ENCODE assay signal across 16 cellular contexts in genomic region chr4:61934201-61934600, GRCh38.
"Had no signal": no experiment of that assay in that cellular context is flagged by ENCODE, and none has a peak within 500 bp of the region (broad histone marks: within the 10 kb centered on the region; RNA-seq: fewer than 3 reads in every experiment).

No MANE protein-coding gene starts in this region.

- H3K4me1 ChIP-seq: gastrocnemius medialis, heart right ventricle, stomach had no signal

- DNase-seq: cortex of kidney; dorsolateral prefrontal cortex; effector CD8-positive, alpha-beta T cell; gastrocnemius medialis; heart right ventricle; kidney glomerular epithelial cell; naive thymus-derived CD4-positive, alpha-beta T cell; posterior cingulate gyrus; stimulated activated CD4-positive, alpha-beta T cell treated with anti-CD3 and anti-CD28 coated beads, Interleukin-2, amount 100 ng/mL, for 24 hours; stimulated activated CD4-positive, alpha-beta T cell treated with anti-CD3 and anti-CD28 coated beads, Interleukin-4, amount 100 ng/mL, for 4 hours; stimulated activated naive B cell treated with anti-CD40 and anti-IgM and Interleukin-4, amounts not matched to agents 10 μg/mL and 1 μg/mL and 100 μg/mL, for 72 hours; stomach; trophoblast cell had no signal

- FAIRE-seq: islet of Langerhans had no signal

- H3K27me3 ChIP-seq: dorsolateral prefrontal cortex, gastrocnemius medialis, heart right ventricle, neutrophil, stomach had no signal

- H3K36me3 Mint-ChIP-seq: naive thymus-derived CD4-positive, alpha-beta T cell; stimulated activated naive B cell treated with anti-CD40 and anti-IgM and Interleukin-4, amounts not matched to agents 10 μg/mL and 1 μg/mL and 100 μg/mL, for 72 hours had no signal

- H3K36me3 ChIP-seq: gastrocnemius medialis, heart right ventricle, neutrophil, stomach had no signal

- H3K27me3 Mint-ChIP-seq: naive thymus-derived CD4-positive, alpha-beta T cell; stimulated activated naive B cell treated with anti-CD40 and anti-IgM and Interleukin-4, amounts not matched to agents 10 μg/mL and 1 μg/mL and 100 μg/mL, for 72 hours had no signal

- H3K4me1 Mint-ChIP-seq: stimulated activated naive B cell treated with anti-CD40 and anti-IgM and Interleukin-4, amounts not matched to agents 10 μg/mL and 1 μg/mL and 100 μg/mL, for 72 hours had no signal

- H3K4me3 Mint-ChIP-seq: naive thymus-derived CD4-positive, alpha-beta T cell; stimulated activated naive B cell treated with anti-CD40 and anti-IgM and Interleukin-4, amounts not matched to agents 10 μg/mL and 1 μg/mL and 100 μg/mL, for 72 hours had no signal

- H3K4me3 ChIP-seq: gastrocnemius medialis, heart right ventricle, stomach had no signal

- ATAC-seq: gastrocnemius medialis; heart right ventricle; naive thymus-derived CD4-positive, alpha-beta T cell; sciatic nerve; stimulated activated naive B cell treated with anti-CD40 and anti-IgM and Interleukin-4, amounts not matched to agents 10 μg/mL and 1 μg/mL and 100 μg/mL, for 72 hours had no signal

- H3K9me3 ChIP-seq: gastrocnemius medialis, neutrophil, stomach had no signal

- H3K27ac Mint-ChIP-seq: stimulated activated naive B cell treated with anti-CD40 and anti-IgM and Interleukin-4, amounts not matched to agents 10 μg/mL and 1 μg/mL and 100 μg/mL, for 72 hours had no signal

- H3K27ac ChIP-seq: gastrocnemius medialis, heart right ventricle, neutrophil, stomach had no signal
